Comparison of ENCODE assay signal across 8 cellular contexts in genomic region chr11:3796346-3796745, GRCh38. TPM values are rescaled to one million over a fixed set of nuclear protein-coding genes. Genes with fewer than 3 reads are reported as not detected.
DNase-seq lines count a peak whose midpoint lies in the region; ATAC-seq and TF ChIP-seq lines count a peak whose summit lies in the region.

No MANE protein-coding gene starts in this region.

- TF ChIP-seq CTCF in fibroblast of pulmonary artery (IDR thresholded peaks at IDR 0.05; ENCODE audit: low read length, missing control alignments) = no peak

- peak overlapping the region; percentile 96 for H3K4me2 ChIP-seq in GM23248 (ENCODE audit: unreplicated experiment)

- H4K20me1 ChIP-seq in GM23248 (ENCODE audit: insufficient read depth) = peaks cover 2% of the 10 kb centered on the region; the same call in 1 of the 2 replicates

- H3K9ac ChIP-seq in GM23248 = peak overlapping the region; percentile 99
- H3K9ac ChIP-seq in SK-N-MC (ENCODE audit: insufficient read length) = peak overlapping the region; percentile 99

- no peaks in the 10 kb centered on the region for H3K27me3 ChIP-seq in GM23248 (replicated peaks; ENCODE audit: insufficient read depth)

- H3F3A ChIP-seq in GM23248 (ENCODE audit: insufficient read depth) = peaks cover 5% of the 10 kb centered on the region; the same call in 1 of the 2 replicates

- ATAC-seq in sciatic nerve = no peak
- ATAC-seq in GM21529 (IDR thresholded peaks at IDR 0.05; ENCODE audit: unreplicated experiment) = no peak

- peaks cover 60% of the 10 kb centered on the region for H3K79me2 ChIP-seq in GM23248 (ENCODE audit: insufficient read depth)

- no peaks in the 10 kb centered on the region for H3K9me2 ChIP-seq in GM23248 (ENCODE audit: insufficient read depth)

- H2AFZ ChIP-seq in GM23248 = peak overlapping the region; percentile 59; the same call in 1 of the 2 replicates

- in situ Hi-C loops in GM23248 (cut with MboI) = no loop called here

- intact Hi-C loops in sciatic nerve (cut with DNase I) = no loop called here

- peaks cover 16% of the 10 kb centered on the region for H3K4me1 ChIP-seq in GM23248 (ENCODE audit: insufficient read depth)

- peak; percentile 44 for DNase-seq in GM23248
- DNase-seq in SK-N-MC (ENCODE audit: low read depth, low spot score) = no peak
- no peak for DNase-seq in fibroblast of pulmonary artery (ENCODE audit: low read depth)
- DNase-seq in sciatic nerve (ENCODE audit: low spot score) = peak; percentile 12
- DNase-seq in NCI-H2227 treated with DMSO at 0.1 percent for 48 hours (lab: John Stamatoyannopoulos, UW) = no peak
- no peak for DNase-seq in UCSD-AML1 (lab: John Stamatoyannopoulos, UW; ENCODE audit: unreplicated experiment)
- DNase-seq in NOMO-1 treated with DMSO at 0.1 percent for 48 hours (lab: John Stamatoyannopoulos, UW; ENCODE audit: unreplicated experiment) = no peak

- no peaks in the 10 kb centered on the region for H3K9me3 ChIP-seq in GM23248 (ENCODE audit: low read depth)
- no peaks in the 10 kb centered on the region for H3K9me3 ChIP-seq in SK-N-MC (ENCODE audit: low read depth, low read length)

- peaks cover 15% of the 10 kb centered on the region for H3K36me3 ChIP-seq in GM23248 (ENCODE audit: low read depth)
- peaks cover 40% of the 10 kb centered on the region for H3K36me3 ChIP-seq in SK-N-MC (ENCODE audit: insufficient read depth, low read length)

- 1 to 2% methylated on average over 14 of the region's 14 CpGs for whole genome bisulfite sequencing in GM23248 (ENCODE audit: low coverage in 1 of 2, low lambda C conversion rate in 2 of 2, missing lambda C conversion rate in 2 of 2), 2 experiments

- H3K4me3 ChIP-seq in GM23248 = peak overlapping the region; percentile 98
- peak overlapping the region; percentile 95 for H3K4me3 ChIP-seq in SK-N-MC
- H3K4me3 ChIP-seq in fibroblast of pulmonary artery (replicated peaks; ENCODE audit: low read depth, low read length) = peak overlapping the region; percentile 82

- H3K27ac ChIP-seq in GM23248 (peak overlapping the region; percentile 87), SK-N-MC (peak overlapping the region; percentile 89; the same call in 1 of the 2 replicates)

RNA-seq across cellular contexts. Expression of gene NUP98, which starts 1.0 kb away (rescaled TPM):
- 79.3 and 142 TPM in 2 replicates for total RNA-seq in GM23248 (2014; rRNA removed; shearing (Covaris generic))
- 25.6 and 30.5 TPM in 2 replicates for polyA plus RNA-seq in GM23248 (2016; fragmentation: Nextera tagmentation; extraction: Ambion mirVana)
- total RNA-seq in sciatic nerve = 93.1 TPM

RNA-seq across cellular contexts. Expression of gene PGAP2, which starts 12.0 kb away (rescaled TPM):
- total RNA-seq in GM23248 (2014; rRNA removed; shearing (Covaris generic)) = 10.1 and 19.0 TPM in 2 replicates
- polyA plus RNA-seq in GM23248 (2016; fragmentation: Nextera tagmentation; extraction: Ambion mirVana) = 14.7 and 17.8 TPM in 2 replicates
- total RNA-seq in sciatic nerve = 15.8 TPM

RNA-seq across cellular contexts. Expression of gene RHOG, which starts 44.4 kb away (rescaled TPM):
- 42.0 and 45.5 TPM in 2 replicates for total RNA-seq in GM23248 (2014; rRNA removed; shearing (Covaris generic))
- 59.5 and 61.4 TPM in 2 replicates for polyA plus RNA-seq in GM23248 (2016; fragmentation: Nextera tagmentation; extraction: Ambion mirVana)
- 50.6 TPM for total RNA-seq in sciatic nerve

RNA-seq across cellular contexts. Expression of gene STIM1, which starts 59.1 kb away (rescaled TPM):
- total RNA-seq in GM23248 (2014; rRNA removed; shearing (Covaris generic)) = 24.6 and 63.4 TPM in 2 replicates
- 22.0 and 22.3 TPM in 2 replicates for polyA plus RNA-seq in GM23248 (2016; fragmentation: Nextera tagmentation; extraction: Ambion mirVana)
- 49.6 TPM for total RNA-seq in sciatic nerve

Comparison
In these comparisons a context has a peak if more than half of its experiments do, and no peak if none do; other contexts are left out.
1. DNase-seq: peak in GM23248 (single experiment) and sciatic nerve (single experiment); none in SK-N-MC (single experiment), fibroblast of pulmonary artery (single experiment), NCI-H2227 treated with DMSO at 0.1 percent for 48 hours (single experiment), UCSD-AML1 (single experiment) and NOMO-1 treated with DMSO at 0.1 percent for 48 hours (single experiment).
2. Peak in every context shown above with its lines, with median percentiles within 50 percentile points of each other: H3K4me3 ChIP-seq.